Comparison of ENCODE assay signal across 17 cellular contexts in genomic region chr16:9976641-9977040, GRCh38.
"Had no signal": no experiment of that assay in that cellular context is flagged by ENCODE, and none has a peak within 500 bp of the region (broad histone marks: within the 10 kb centered on the region; RNA-seq: fewer than 3 reads in every experiment).

No MANE protein-coding gene starts in this region.

- H3K36me3 ChIP-seq: breast epithelium, tibial nerve, WERI-Rb-1 had no signal

- H3K9me3 ChIP-seq: breast epithelium, mucosa of descending colon, SK-N-SH had no signal

- H3K4me3 ChIP-seq: breast epithelium, mucosa of descending colon, tibial nerve had no signal

- H3K27me3 ChIP-seq: breast epithelium, tibial nerve had no signal

- H3K4me1 ChIP-seq: breast epithelium, tibial nerve had no signal

- H3K27ac ChIP-seq: breast epithelium, tibial nerve, WERI-Rb-1 had no signal

- DNase-seq: activated CD4-positive, alpha-beta T cell treated with anti-CD3 and anti-CD28 coated beads, Interleukin-2, amount 10 ng/mL, durations not matched to agents 7 days and 5 days; activated CD4-positive, CD25-positive, alpha-beta regulatory T cell treated with anti-CD3 and anti-CD28 coated beads, Interleukin-2, amount 50 U/mL, for 72 hours; activated CD8-positive, alpha-beta T cell treated with anti-CD3 and anti-CD28 coated beads for 36 hours; activated T-cell treated with anti-CD3 and anti-CD28 coated beads, Interleukin-2, amount 50 U/mL, for 24 hours; cerebellar nuclear complex; effector CD4-positive, alpha-beta T cell; foreskin fibroblast; left ventricle myocardium superior; mucosa of descending colon; nephron progenitor cell; right cardiac atrium; SK-N-SH; stimulated activated CD4-positive, alpha-beta T cell treated with anti-CD3 and anti-CD28 coated beads, Interleukin-4, amount 100 ng/mL, for 4 hours; stimulated activated naive CD8-positive, alpha-beta T cell treated with anti-CD3 and anti-CD28 coated beads, Interleukin-15, Interleukin-2, amounts not matched to agents 100 U/mL and 50 U/mL, for 24 hours; WERI-Rb-1 had no signal
